Comparison of ENCODE assay signal across 23 cellular contexts in genomic region chr16:927406-927805, GRCh38. TPM values are rescaled to one million over a fixed set of nuclear protein-coding genes. Genes with fewer than 3 reads are reported as not detected.
"Had no signal": no experiment of that assay in that cellular context is flagged by ENCODE, and none has a peak within 500 bp of the region (broad histone marks: within the 10 kb centered on the region; RNA-seq: fewer than 3 reads in every experiment).

No MANE protein-coding gene starts in this region.

- H3K4me1 ChIP-seq: heart right ventricle, left lung, lower lobe of right lung, tibial nerve, uterus had no signal

- H3K4me2 ChIP-seq: hepatocyte had no signal

- H2AFZ ChIP-seq: hepatocyte had no signal

- H3K27ac ChIP-seq: heart right ventricle, hepatocyte, left lung, lower lobe of right lung, ovary, skin epidermis, tibial nerve, uterus had no signal

- H3K4me3 ChIP-seq: heart right ventricle, hepatocyte, left lung, lower lobe of right lung, ovary, skin epidermis, tibial nerve, uterus had no signal

- H3K27me3 ChIP-seq: heart right ventricle, hepatocyte, left lung, ovary, tibial nerve, uterus had no signal

- H3K9me3 ChIP-seq: lower lobe of right lung, ovary, tibial nerve, uterus had no signal

- ATAC-seq: heart right ventricle; left cardiac atrium; left lung; lower lobe of right lung; naive thymus-derived CD8-positive, alpha-beta T cell; right cardiac atrium; sciatic nerve; stimulated activated memory B cell treated with anti-CD40 and anti-IgM and Interleukin-4, amounts not matched to agents 10 μg/mL and 1 μg/mL and 100 μg/mL, for 72 hours; stimulated activated naive CD8-positive, alpha-beta T cell treated with anti-CD3 and anti-CD28 coated beads, Interleukin-15, amount 100 ng/mL, for 72 hours had no signal

- DNase-seq: heart right ventricle; islet precursor cell; kidney glomerular epithelial cell; left cardiac atrium; lower lobe of right lung; mammary epithelial cell; mesenchymal stem cell; naive thymus-derived CD8-positive, alpha-beta T cell; ovary; stimulated activated CD4-positive, alpha-beta T cell treated with anti-CD3 and anti-CD28 coated beads, Interleukin-2, amount 100 ng/mL, for 48 hours; stimulated activated CD4-positive, alpha-beta T cell treated with anti-CD3 and anti-CD28 coated beads, Interleukin-4, amount 100 ng/mL, for 4 hours; stimulated activated CD8-positive, alpha-beta memory T cell treated with anti-CD3 and anti-CD28 coated beads, Interleukin-4, amount 100 ng/mL, for 48 hours; stimulated activated naive CD4-positive, alpha-beta T cell treated with Interleukin-2 at 50 U/mL for 16 hours; stimulated activated naive CD8-positive, alpha-beta T cell treated with anti-CD3 and anti-CD28 coated beads, Interleukin-15, amount 100 ng/mL, for 72 hours; substantia nigra; uterus had no signal

- H3K36me3 ChIP-seq: ovary, uterus had no signal

RNA-seq across cellular contexts. Expression of gene SOX8, which starts 54.2 kb away (rescaled TPM):
- polyA plus RNA-seq: mammary epithelial cell had no signal
